18 cellular contexts compared by ENCODE assay signal in genomic region chr2:108458082-108458481, GRCh38. TPM values are rescaled to one million over a fixed set of nuclear protein-coding genes. Genes with fewer than 3 reads are reported as not detected.
A peak's percentile ranks its signal among the peaks of the same experiment; 100 is the strongest.
DNase-seq lines count a peak whose midpoint lies in the region; ATAC-seq, FAIRE-seq and TF ChIP-seq lines count a peak whose summit lies in the region.
"Had no signal": no experiment of that assay in that cellular context is flagged by ENCODE, and none has a peak within 500 bp of the region (broad histone marks: within the 10 kb centered on the region; RNA-seq: fewer than 3 reads in every experiment).

No MANE protein-coding gene starts in this region.

- H3K27me3 Mint-ChIP-seq in activated naive CD4-positive, alpha-beta T cell treated with anti-CD3 and anti-CD28 coated beads, Interleukin-2, amount 50 U/mL, for 24 hours = no peaks in the 10 kb centered on the region
- H3K27me3 Mint-ChIP-seq in astrocyte (ENCODE audit: low read depth, unreplicated experiment) (no peaks in the 10 kb centered on the region), progenitor cell of endocrine pancreas (no peaks in the 10 kb centered on the region)
- no peaks in the 10 kb centered on the region for H3K27me3 Mint-ChIP-seq in naive thymus-derived CD4-positive, alpha-beta T cell

- ATAC-seq in activated naive CD4-positive, alpha-beta T cell treated with anti-CD3 and anti-CD28 coated beads, Interleukin-2, amount 50 U/mL, for 72 hours = no peak
- no peak for ATAC-seq in naive thymus-derived CD4-positive, alpha-beta T cell
- ATAC-seq in GM19397 (IDR thresholded peaks at IDR 0.05; ENCODE audit: unreplicated experiment) (no peak), HG03135 (IDR thresholded peaks at IDR 0.05; ENCODE audit: unreplicated experiment) (no peak)
- ATAC-seq: A549, HCT116, PC-3 had no signal

- H2AFZ ChIP-seq in astrocyte (ENCODE audit: low read depth, low read length) = no peak overlapping the region

- POLR2A ChIA-PET in naive thymus-derived CD4-positive, alpha-beta T cell (lab: Charles Lee) = interaction anchor here (0.5 to 1.7 kb wide), 4 partner anchors 10 to 17 kb away, joined by 3 to 6 read pairs (median 3); partner anchors contain the start of gene GCC2

- peaks cover 79% of the 10 kb centered on the region for H3K4me1 Mint-ChIP-seq in activated naive CD4-positive, alpha-beta T cell treated with anti-CD3 and anti-CD28 coated beads, Interleukin-2, amount 50 U/mL, for 24 hours
- H3K4me1 Mint-ChIP-seq in astrocyte (ENCODE audit: low read depth, unreplicated experiment) = peaks cover 10% of the 10 kb centered on the region
- H3K4me1 Mint-ChIP-seq in naive thymus-derived CD4-positive, alpha-beta T cell = peaks cover 19 to 78% (median 73%) of the 10 kb centered on the region in 7 donors
- H3K4me1 Mint-ChIP-seq in progenitor cell of endocrine pancreas (ENCODE audit: low read depth) = no peaks in the 10 kb centered on the region

- no peak overlapping the region for H3K27ac Mint-ChIP-seq in activated naive CD4-positive, alpha-beta T cell treated with anti-CD3 and anti-CD28 coated beads, Interleukin-2, amount 50 U/mL, for 24 hours
- H3K27ac Mint-ChIP-seq in activated naive CD4-positive, alpha-beta T cell treated with anti-CD3 and anti-CD28 coated beads, Interleukin-2, amount 50 U/mL, for 72 hours = no peak overlapping the region
- H3K27ac Mint-ChIP-seq in astrocyte (ENCODE audit: unreplicated experiment) (no peak overlapping the region), progenitor cell of endocrine pancreas (no peak overlapping the region)
- peak overlapping the region in 1 of 9 donors; percentile 28 for H3K27ac Mint-ChIP-seq in naive thymus-derived CD4-positive, alpha-beta T cell

- CTCF ChIA-PET in naive thymus-derived CD4-positive, alpha-beta T cell (lab: Charles Lee) = interaction anchor here (0.5 kb wide), 1 partner anchor 158 kb away, joined by 6 read pairs; no protein-coding TSS in a partner anchor

- no peak overlapping the region for H3K9ac ChIP-seq in astrocyte (ENCODE audit: low read length)

- peak overlapping the region; percentile 9 for H3K4me3 Mint-ChIP-seq in activated naive CD4-positive, alpha-beta T cell treated with anti-CD3 and anti-CD28 coated beads, Interleukin-2, amount 50 U/mL, for 24 hours
- H3K4me3 Mint-ChIP-seq in astrocyte (ENCODE audit: unreplicated experiment) (peak overlapping the region; percentile 61), progenitor cell of endocrine pancreas (ENCODE audit: low read depth) (no peak overlapping the region)
- peak overlapping the region in 6 of 10 donors; percentile 19 to 62 (median 50) for H3K4me3 Mint-ChIP-seq in naive thymus-derived CD4-positive, alpha-beta T cell

- H3K4me3 ChIP-seq in astrocyte (ENCODE audit: insufficient read depth, low read depth, low read length) = no peak overlapping the region
- H3K4me3 ChIP-seq in naive thymus-derived CD4-positive, alpha-beta T cell (ENCODE audit: low read length) = no peak overlapping the region
- H3K4me3 ChIP-seq: A549 had no signal

- H3K36me3 ChIP-seq in astrocyte (ENCODE audit: insufficient read depth, low read length) = peaks cover 18% of the 10 kb centered on the region
- peaks cover 27 to 84% (median 28%) of the 10 kb centered on the region in 3 experiments for H3K36me3 ChIP-seq in naive thymus-derived CD4-positive, alpha-beta T cell (ENCODE audit: control insufficient read depth in 2 of 3, insufficient read depth in 3 of 3, low read length in 3 of 3)

- no peaks in the 10 kb centered on the region for H3K4me1 ChIP-seq in astrocyte (ENCODE audit: insufficient read depth, low read length)
- H3K4me1 ChIP-seq in naive thymus-derived CD4-positive, alpha-beta T cell (ENCODE audit: control insufficient read depth in 2 of 2, insufficient read depth in 2 of 2, low read length in 2 of 2) = peaks cover 0 to 3% of the 10 kb centered on the region in 2 donors
- H3K4me1 ChIP-seq: A549 had no signal

- no peaks in the 10 kb centered on the region for H3K9me3 ChIP-seq in astrocyte (ENCODE audit: insufficient read depth, low read depth, low read length)
- H3K9me3 ChIP-seq in naive thymus-derived CD4-positive, alpha-beta T cell (ENCODE audit: control insufficient read depth in 2 of 3, low read length in 3 of 3) = peaks cover 0 to 7% (median 0%) of the 10 kb centered on the region in 3 experiments

- no peaks in the 10 kb centered on the region for H3K9me3 Mint-ChIP-seq in activated naive CD4-positive, alpha-beta T cell treated with anti-CD3 and anti-CD28 coated beads, Interleukin-2, amount 50 U/mL, for 24 hours
- peaks cover 6 to 21% of the 10 kb centered on the region in 2 donors for H3K9me3 Mint-ChIP-seq in activated naive CD4-positive, alpha-beta T cell treated with anti-CD3 and anti-CD28 coated beads, Interleukin-2, amount 50 U/mL, for 72 hours
- H3K9me3 Mint-ChIP-seq in astrocyte (ENCODE audit: unreplicated experiment) = peaks cover 8% of the 10 kb centered on the region
- H3K9me3 Mint-ChIP-seq in naive thymus-derived CD4-positive, alpha-beta T cell = peaks cover 1 to 36% (median 23%) of the 10 kb centered on the region in 11 donors
- peaks cover 19% of the 10 kb centered on the region for H3K9me3 Mint-ChIP-seq in progenitor cell of endocrine pancreas (ENCODE audit: low read depth)

- H3K27ac ChIP-seq in astrocyte (ENCODE audit: low read depth, low read length) = no peak overlapping the region
- no peak overlapping the region for H3K27ac ChIP-seq in naive thymus-derived CD4-positive, alpha-beta T cell (ENCODE audit: low read depth, low read length)
- H3K27ac ChIP-seq: A549, RWPE1 had no signal

- H3K36me3 Mint-ChIP-seq in activated naive CD4-positive, alpha-beta T cell treated with anti-CD3 and anti-CD28 coated beads, Interleukin-2, amount 50 U/mL, for 24 hours = peaks cover 62% of the 10 kb centered on the region
- H3K36me3 Mint-ChIP-seq in activated naive CD4-positive, alpha-beta T cell treated with anti-CD3 and anti-CD28 coated beads, Interleukin-2, amount 50 U/mL, for 72 hours = peaks cover 63 to 85% of the 10 kb centered on the region in 2 donors
- peaks cover 38% of the 10 kb centered on the region for H3K36me3 Mint-ChIP-seq in astrocyte (ENCODE audit: low read depth, unreplicated experiment)
- H3K36me3 Mint-ChIP-seq in naive thymus-derived CD4-positive, alpha-beta T cell = peaks cover 35 to 84% (median 77%) of the 10 kb centered on the region in 5 donors
- peaks cover 70% of the 10 kb centered on the region for H3K36me3 Mint-ChIP-seq in progenitor cell of endocrine pancreas (ENCODE audit: insufficient read depth)

- no peaks in the 10 kb centered on the region for H4K20me1 ChIP-seq in astrocyte (ENCODE audit: insufficient read depth, low read length)

- intact Hi-C loops in naive thymus-derived CD4-positive, alpha-beta T cell (cut with micrococcal nuclease) = no loop called here

- DNase-seq in activated naive CD4-positive, alpha-beta T cell treated with anti-CD3 and anti-CD28 coated beads, Interleukin-2, amount 50 U/mL, for 72 hours (ENCODE audit: low spot score in 2 of 2) = no peak
- no peak for DNase-seq in H54 (ENCODE audit: insufficient read length, low spot score)
- no peak for DNase-seq in astrocyte (ENCODE audit: low read depth)
- no peak for DNase-seq in naive thymus-derived CD4-positive, alpha-beta T cell
- DNase-seq in progenitor cell of endocrine pancreas (ENCODE audit: low spot score, unreplicated experiment) = no peak
- DNase-seq: DMS79 treated with DMSO at 0.1 percent for 48 hours, NCI-H1105 treated with DMSO at 0.1 percent for 48 hours, NCI-H1694, NCI-H2081 treated with DMSO at 0.1 percent for 48 hours, NCI-H510A, NCI-H82, PC-3 had no signal

- peak; percentile 36 for FAIRE-seq in H54 (lab: Jason Lieb, UNC)
- no peak for FAIRE-seq in astrocyte (lab: Jason Lieb, UNC)
- FAIRE-seq: A549 had no signal

- no peaks in the 10 kb centered on the region for H3K27me3 ChIP-seq in astrocyte (ENCODE audit: insufficient read depth, low read length)
- no peaks in the 10 kb centered on the region for H3K27me3 ChIP-seq in naive thymus-derived CD4-positive, alpha-beta T cell (ENCODE audit: control insufficient read depth in 2 of 2, insufficient read depth in 2 of 2, low read length in 2 of 2)

- TF ChIP-seq CTCF in astrocyte (IDR thresholded peaks at IDR 0.05; ENCODE audit: insufficient read depth, low read depth, low read length) = no peak
- no peak for TF ChIP-seq CTCF in progenitor cell of endocrine pancreas (IDR thresholded peaks at IDR 0.05; ENCODE audit: unreplicated experiment)

- H3K4me2 ChIP-seq in astrocyte (ENCODE audit: low read length) = no peak overlapping the region
- H3K4me2 ChIP-seq: A549 had no signal

- H3K79me2 ChIP-seq in astrocyte (ENCODE audit: insufficient read depth, low read length) = peaks cover 5% of the 10 kb centered on the region

- no peak for TF ChIP-seq POLR2A in H54 (IDR thresholded peaks at IDR 0.05; ENCODE audit: low read depth, low read length)

RNA-seq across cellular contexts. Expression of gene GCC2, which starts 9.1 kb away (rescaled TPM):
- 10 to 100 TPM; 43.8 to 48.5 TPM for total RNA-seq in activated naive CD4-positive, alpha-beta T cell treated with anti-CD3 and anti-CD28 coated beads, Interleukin-2, amount 50 U/mL, for 72 hours
- total RNA-seq in astrocyte (49.3 and 53.9 TPM in 2 replicates), progenitor cell of endocrine pancreas (79.4 and 82.8 TPM in 2 replicates)
- total RNA-seq in naive thymus-derived CD4-positive, alpha-beta T cell = 100 to 1,000 TPM in 4 of 5 experiments, 10 to 100 TPM in 1; 45.3 to 229 (median 117) TPM
- polyA plus RNA-seq in naive thymus-derived CD4-positive, alpha-beta T cell = 100 to 1,000 TPM in 1 of 2 donors, 10 to 100 TPM in 1; 84.8 to 100 TPM
